In genomic region chr5:35089688-35090314, GRCh38 we compare ENCODE assay signal across 8 cellular contexts.
DNase-seq lines count a peak whose midpoint lies in the region; ATAC-seq and TF ChIP-seq lines count a peak whose summit lies in the region.

No MANE protein-coding gene starts in this region.

- peak; percentile 36 to 39 for DNase-seq in AML-193 (lab: John Stamatoyannopoulos, UW)
- peak; percentile 39 for DNase-seq in MV-4-11 (lab: John Stamatoyannopoulos, UW)
- DNase-seq in T follicular helper cell (ENCODE audit: low read depth), result peak; percentile 36
- peak; percentile 63 for DNase-seq in astrocyte of the cerebellum (ENCODE audit: low read depth)
- peak; percentile 83 for DNase-seq in inferior parietal cortex (ENCODE audit: extremely low spot score)
- DNase-seq in stimulated activated CD4-positive, alpha-beta T cell treated with anti-CD3 and anti-CD28 coated beads, Interleukin-1b, Interleukin-23, amount 100 ng/mL, for 1 hour (ENCODE audit: low read depth in 2 of 2), result peak; percentile 11 to 24

- ATAC-seq in GM18909 (IDR thresholded peaks at IDR 0.05; ENCODE audit: poor library complexity, unreplicated experiment) (peak; percentile 67), HG03520 (IDR thresholded peaks at IDR 0.05; ENCODE audit: unreplicated experiment) (no peak)

- no peak overlapping the region for H3K4me3 ChIP-seq in astrocyte of the cerebellum (ENCODE audit: low read depth, low read length)

- in situ Hi-C loops in astrocyte of the cerebellum (cut with HindIII; ENCODE audit: low sequenced_read_pairs), result no loop called here

- TF ChIP-seq CTCF in astrocyte of the cerebellum (IDR thresholded peaks at IDR 0.05; ENCODE audit: low read depth, low read length, missing control alignments), result peak; percentile 89

Comparison
In these comparisons a context has a peak if more than half of its experiments do, and no peak if none do; other contexts are left out.
1. DNase-seq: peak in every context shown above with its lines; median percentile 83 in inferior parietal cortex; 63 in astrocyte of the cerebellum; 39 in MV-4-11; 38 in AML-193; 36 in T follicular helper cell; 18 in stimulated activated CD4-positive, alpha-beta T cell treated with anti-CD3 and anti-CD28 coated beads, Interleukin-1b, Interleukin-23, amount 100 ng/mL, for 1 hour.